In genomic region chr22:38312261-38312800, GRCh38 we compare ENCODE assay signal across 1 cellular context.
TF ChIP-seq lines count a peak whose summit lies in the region.

No MANE protein-coding gene starts in this region.

TF ChIP-seq in GM12878, 131 proteins besides CTCF, POLR2A, EP300 and RAD21 (continued from another document):
- TF ChIP-seq CUX1 (IDR thresholded peaks at IDR 0.05; ENCODE audit: insufficient replicate concordance, low read depth, low read length) (no peak), BHLHE40 (IDR thresholded peaks at IDR 0.05; ENCODE audit: borderline replicate concordance in 1 of 2, low read depth in 2 of 2, low read length in 1 of 2) (no peak), GABPA (IDR thresholded peaks at IDR 0.05; ENCODE audit: low read depth) (no peak), E4F1 (IDR thresholded peaks at IDR 0.05; ENCODE audit: borderline replicate concordance, partially characterized antibody) (no peak), RUNX3 (IDR thresholded peaks at IDR 0.05; ENCODE audit: low read length) (no peak), EZH2 (IDR thresholded peaks at IDR 0.05; ENCODE audit: borderline replicate concordance, control insufficient read depth, low read depth, low read length) (no peak), HDGF (IDR thresholded peaks at IDR 0.05) (no peak), RELA (IDR thresholded peaks at IDR 0.05; ENCODE audit: borderline replicate concordance, partially characterized antibody) (no peak), NKRF (conservative IDR thresholded peaks at IDR 0.05) (no peak), SP1 (IDR thresholded peaks at IDR 0.05; ENCODE audit: low read depth, low read length) (no peak), CHD4 (IDR thresholded peaks at IDR 0.05) (no peak)
- TF ChIP-seq, protein P1, sequence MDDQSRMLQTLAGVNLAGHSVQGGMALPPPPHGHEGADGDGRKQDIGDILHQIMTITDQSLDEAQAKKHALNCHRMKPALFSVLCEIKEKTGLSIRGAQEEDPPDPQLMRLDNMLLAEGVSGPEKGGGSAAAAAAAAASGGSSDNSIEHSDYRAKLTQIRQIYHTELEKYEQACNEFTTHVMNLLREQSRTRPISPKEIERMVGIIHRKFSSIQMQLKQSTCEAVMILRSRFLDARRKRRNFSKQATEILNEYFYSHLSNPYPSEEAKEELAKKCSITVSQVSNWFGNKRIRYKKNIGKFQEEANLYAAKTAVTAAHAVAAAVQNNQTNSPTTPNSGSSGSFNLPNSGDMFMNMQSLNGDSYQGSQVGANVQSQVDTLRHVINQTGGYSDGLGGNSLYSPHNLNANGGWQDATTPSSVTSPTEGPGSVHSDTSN (IDR thresholded peaks at IDR 0.05; ENCODE audit: insufficient replicate concordance, low read depth, low read length), result no peak
